8 cellular contexts compared by ENCODE assay signal in genomic region chr19:17303940-17304267, GRCh38. TPM values are rescaled to one million over a fixed set of nuclear protein-coding genes. Genes with fewer than 3 reads are reported as not detected.
DNase-seq lines count a peak whose midpoint lies in the region; ATAC-seq, FAIRE-seq and TF ChIP-seq lines count a peak whose summit lies in the region.

No MANE protein-coding gene starts in this region.

- no peak for FAIRE-seq in H54 (lab: Jason Lieb, UNC)

- no peaks in the 10 kb centered on the region for H3K27me3 Mint-ChIP-seq in memory B cell

- peak overlapping the region; percentile 78 for H3K4me3 Mint-ChIP-seq in memory B cell

- H3K9me3 ChIP-seq in heart left ventricle = no peaks in the 10 kb centered on the region
- H3K9me3 ChIP-seq in ascending aorta = no peaks in the 10 kb centered on the region
- no peaks in the 10 kb centered on the region for H3K9me3 ChIP-seq in upper lobe of left lung

- no peaks in the 10 kb centered on the region for H3K36me3 Mint-ChIP-seq in memory B cell

- TF ChIP-seq POLR2A in heart left ventricle (IDR thresholded peaks at IDR 0.05) (no peak), upper lobe of left lung (IDR thresholded peaks at IDR 0.05) (no peak), H54 (IDR thresholded peaks at IDR 0.05; ENCODE audit: low read depth, low read length) (no peak)

- H3K4me1 ChIP-seq in heart left ventricle = peaks cover 3 to 50% (median 35%) of the 10 kb centered on the region in 12 donors
- peaks cover 2 to 22% of the 10 kb centered on the region in 2 donors for H3K4me1 ChIP-seq in ascending aorta
- peaks cover 30 to 74% (median 44%) of the 10 kb centered on the region in 4 donors for H3K4me1 ChIP-seq in upper lobe of left lung

- TF ChIP-seq CTCF in heart left ventricle (IDR thresholded peaks at IDR 0.05) (no peak), ascending aorta (IDR thresholded peaks at IDR 0.05) (no peak), upper lobe of left lung (IDR thresholded peaks at IDR 0.05) (no peak)

- WGBS in heart left ventricle, 4 donors = 60 to 73% (median 61%) methylated on average over 11 to 12 of the region's 12 CpGs
- 45 to 68% methylated on average over 11 to 12 of the region's 12 CpGs for WGBS in upper lobe of left lung, 2 donors

- no peaks in the 10 kb centered on the region for H3K9me3 Mint-ChIP-seq in memory B cell

- H3K27ac ChIP-seq in heart left ventricle (peak overlapping the region in 10 of 12 donors; percentile 66 to 96 (median 94)), ascending aorta (peak overlapping the region; percentile 45 to 81), upper lobe of left lung (peak overlapping the region; percentile 68 to 96 (median 78))

- peak overlapping the region in 6 of 12 donors; percentile 72 to 99 (median 85) for H3K4me3 ChIP-seq in heart left ventricle
- peak overlapping the region; percentile 73 to 88 for H3K4me3 ChIP-seq in ascending aorta
- H3K4me3 ChIP-seq in upper lobe of left lung = peak overlapping the region in 2 of 4 donors; percentile 92 to 95

- DNase-seq in heart left ventricle (no peak), Right ventricle myocardium superior (no peak), ascending aorta (ENCODE audit: low spot score in 2 of 2) (no peak), memory B cell (ENCODE audit: low spot score in 2 of 2) (no peak), upper lobe of left lung (peak in 1 of 2 donors; percentile 67), H54 (ENCODE audit: insufficient read length, low spot score) (no peak), CD1c-positive myeloid dendritic cell (ENCODE audit: extremely low spot score) (no peak), NCI-H2107 treated with DMSO at 0.1 percent for 48 hours (lab: John Stamatoyannopoulos, UW; ENCODE audit: unreplicated experiment) (no peak)

- no peak for TF ChIP-seq EP300 in upper lobe of left lung (IDR thresholded peaks at IDR 0.05)

- H3K4me1 Mint-ChIP-seq in memory B cell = peaks cover 21% of the 10 kb centered on the region

- H3K27me3 ChIP-seq in heart left ventricle (no peaks in the 10 kb centered on the region), ascending aorta (no peaks in the 10 kb centered on the region), upper lobe of left lung (no peaks in the 10 kb centered on the region)

- H3K36me3 ChIP-seq in heart left ventricle = peaks cover 0 to 17% (median 0%) of the 10 kb centered on the region in 9 donors
- H3K36me3 ChIP-seq in ascending aorta = peaks cover 0 to 3% of the 10 kb centered on the region in 2 donors
- H3K36me3 ChIP-seq in upper lobe of left lung = peaks cover 0 to 7% (median 3%) of the 10 kb centered on the region in 4 donors

- no peak for ATAC-seq in heart left ventricle
- no peak for ATAC-seq in Right ventricle myocardium superior (ENCODE audit: poor library complexity)
- no peak for ATAC-seq in memory B cell (ENCODE audit: low read depth)
- peak in 1 of 2 donors; percentile 6 for ATAC-seq in upper lobe of left lung (ENCODE audit: low FRiP score in 2 of 2)

- no peak overlapping the region for H3K27ac Mint-ChIP-seq in memory B cell

- intact Hi-C loops in heart left ventricle (cut with DNase I) = loop anchor here in 1 of 10 donors (2.0 kb wide), 1 partner anchor 33 kb away; the partner anchor contains the start of gene GTPBP3
- intact Hi-C loops in Right ventricle myocardium superior (cut with DNase I) = no loop called here
- intact Hi-C loops in ascending aorta (cut with DNase I) = loop anchor here (2.0 to 5.0 kb wide), 3 partner anchors 31 to 57 kb away; partner anchors contain the start of genes ANO8, BABAM1 and NR2F6

RNA-seq across cellular contexts. Expression of gene ABHD8, which starts 0.7 kb away (rescaled TPM):
- total RNA-seq in heart left ventricle = 10 to 100 TPM in 5 of 9 donors, 1 to 10 TPM in 4; 7.4 to 21.8 (median 10.3) TPM
- polyA plus RNA-seq in heart left ventricle = 10 to 100 TPM; 11.6 to 19.2 TPM
- total RNA-seq in Right ventricle myocardium superior = 12.2 TPM
- total RNA-seq in ascending aorta = 32.2 TPM
- 10 to 100 TPM; 19.7 to 23.4 (median 21.2) TPM for total RNA-seq in upper lobe of left lung

RNA-seq across cellular contexts. Expression of gene MRPL34, which starts 1.8 kb away (rescaled TPM):
- total RNA-seq in heart left ventricle = 100 to 1,000 TPM in 8 of 9 donors, 10 to 100 TPM in 1; 97.8 to 389 (median 174) TPM
- 100 to 1,000 TPM; 296 to 325 TPM for polyA plus RNA-seq in heart left ventricle
- total RNA-seq in Right ventricle myocardium superior = 224 TPM
- total RNA-seq in ascending aorta = 98.9 TPM
- 100 to 1,000 TPM in 5 of 6 donors, 10 to 100 TPM in 1; 98.3 to 176 (median 122) TPM for total RNA-seq in upper lobe of left lung

RNA-seq across cellular contexts. Expression of gene DDA1, which starts 5.5 kb away (rescaled TPM):
- 10 to 100 TPM; 13.9 to 47.1 (median 35.7) TPM for total RNA-seq in heart left ventricle
- 10 to 100 TPM; 64.8 to 84.6 TPM for polyA plus RNA-seq in heart left ventricle
- total RNA-seq in Right ventricle myocardium superior = 27.4 TPM
- total RNA-seq in ascending aorta = 15.8 TPM
- 10 to 100 TPM; 11.5 to 42.8 (median 28.4) TPM for total RNA-seq in upper lobe of left lung

RNA-seq across cellular contexts. Expression of gene ANKLE1, which starts 22.2 kb away (rescaled TPM):
- total RNA-seq in heart left ventricle (under 1 TPM in 7 of 9 donors, not detected in 2; 0.07 to 0.44 (median 0.23) TPM), Right ventricle myocardium superior (0.13 TPM), ascending aorta (not detected), upper lobe of left lung (10 to 100 TPM in 1 of 6 donors, 1 to 10 TPM in 3, under 1 TPM in 2; 0.57 to 13.6 (median 1.4) TPM)
- under 1 TPM; 0.08 to 0.36 TPM for polyA plus RNA-seq in heart left ventricle

RNA-seq across cellular contexts. Expression of gene ANO8, which starts 30.8 kb away (rescaled TPM):
- total RNA-seq in heart left ventricle (10 to 100 TPM in 2 of 9 donors, 1 to 10 TPM in 7; 6.4 to 11.0 (median 7.9) TPM), Right ventricle myocardium superior (8.3 TPM), ascending aorta (34.8 TPM), upper lobe of left lung (10 to 100 TPM in 4 of 6 donors, 1 to 10 TPM in 2; 9.0 to 45.1 (median 16.4) TPM)
- 1 to 10 TPM; 4.8 to 8.3 TPM for polyA plus RNA-seq in heart left ventricle
